In the genomic region with DNA sequence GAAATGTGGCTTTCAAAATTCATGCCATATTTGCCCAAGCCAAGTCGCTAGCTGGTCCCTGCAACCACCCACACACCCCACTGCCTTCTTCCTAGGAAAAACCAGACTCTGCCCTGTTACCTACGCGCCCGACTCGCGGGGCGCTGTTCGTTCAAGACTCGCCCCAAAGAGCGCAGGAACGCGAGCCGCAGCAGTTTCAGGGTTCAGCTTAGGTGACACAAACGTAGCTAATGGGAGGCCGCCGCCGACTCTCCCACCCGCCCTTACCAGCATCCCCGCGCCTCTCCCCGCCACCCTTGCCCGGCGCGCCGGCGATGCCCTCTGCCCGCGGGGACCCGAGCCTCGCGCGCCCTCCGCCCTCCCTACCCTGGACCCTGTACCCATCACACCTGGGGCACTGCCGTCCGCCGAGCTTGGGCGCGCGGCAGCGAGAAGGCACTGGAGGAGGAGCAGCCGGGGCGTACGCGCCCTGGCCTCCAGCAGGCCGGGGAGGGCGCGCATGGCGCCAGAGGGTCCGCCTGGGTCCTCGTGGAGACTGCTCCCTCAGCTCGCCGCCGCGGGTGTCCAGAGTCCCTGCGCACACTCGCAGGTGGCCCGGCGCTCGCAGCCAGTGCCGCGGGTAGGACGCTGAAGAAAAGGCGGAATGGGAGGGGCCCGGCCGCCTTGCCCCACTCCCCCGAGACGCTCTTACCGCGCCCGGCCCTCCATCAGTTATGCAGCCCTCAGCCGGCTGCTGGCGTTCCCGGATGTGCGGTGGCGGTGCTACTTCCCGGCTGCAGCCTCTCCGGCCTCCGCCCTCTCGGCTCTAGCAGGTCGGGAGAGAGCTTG, we compare ENCODE assay signal across 8 cellular contexts. TPM values are rescaled to one million over a fixed set of nuclear protein-coding genes. Genes with fewer than 3 reads are reported as not detected.
DNase-seq lines count a peak whose midpoint lies in the region; ATAC-seq and TF ChIP-seq lines count a peak whose summit lies in the region.

A gene with protein sequence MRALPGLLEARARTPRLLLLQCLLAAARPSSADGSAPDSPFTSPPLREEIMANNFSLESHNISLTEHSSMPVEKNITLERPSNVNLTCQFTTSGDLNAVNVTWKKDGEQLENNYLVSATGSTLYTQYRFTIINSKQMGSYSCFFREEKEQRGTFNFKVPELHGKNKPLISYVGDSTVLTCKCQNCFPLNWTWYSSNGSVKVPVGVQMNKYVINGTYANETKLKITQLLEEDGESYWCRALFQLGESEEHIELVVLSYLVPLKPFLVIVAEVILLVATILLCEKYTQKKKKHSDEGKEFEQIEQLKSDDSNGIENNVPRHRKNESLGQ (minus strand): TSS at position 638 of the 828 bp plus-strand sequence. CDS start 137 bp downstream, at position 501.

- DNase-seq in NCI-H187 (lab: John Stamatoyannopoulos, UW), result peak; percentile 87 to 89
- peak; percentile 79 for DNase-seq in activated CD4-positive, alpha-beta T cell treated with anti-CD3 and anti-CD28 coated beads for 4 hours
- peak in 8 of 10 donors; percentile 6 to 72 (median 56) for DNase-seq in dorsolateral prefrontal cortex
- peak; percentile 75 to 76 for DNase-seq in memory B cell (ENCODE audit: low spot score in 2 of 2)
- DNase-seq in stimulated activated CD8-positive, alpha-beta memory T cell treated with anti-CD3 and anti-CD28 coated beads, Interleukin-15, amount 100 ng/mL, for 1 hour (ENCODE audit: low read depth), result peak; percentile 54
- no peak for DNase-seq in dermis blood vessel endothelial cell

- intact Hi-C loops in dorsolateral prefrontal cortex (cut with DNase I), result no loop called here

- peak within 1 kb of the TSS; percentile 93 for H3K4me3 Mint-ChIP-seq in memory B cell

- peaks cover 0 to 26% (median 5%) of the 10 kb centered on the region in 45 donors for H3K27me3 ChIP-seq in dorsolateral prefrontal cortex

- peak in 6 of 56 donors; percentile 10 to 22 (median 16) for TF ChIP-seq CTCF in dorsolateral prefrontal cortex (IDR thresholded peaks at IDR 0.05 in 54 of 56, conservative IDR thresholded peaks at IDR 0.05 in 2 of 56; ENCODE audit: low read depth in 1 of 56, partially characterized antibody in 56 of 56)

- H3K9me3 Mint-ChIP-seq in memory B cell, result no peaks in the 10 kb centered on the region

- ATAC-seq in HG02763 (IDR thresholded peaks at IDR 0.05; ENCODE audit: unreplicated experiment), result peak; percentile 66
- ATAC-seq in memory B cell (ENCODE audit: low read depth), result peak; percentile 69

- H3K36me3 Mint-ChIP-seq in memory B cell, result peaks cover 6% of the 10 kb centered on the region

- peak within 1 kb of the TSS; percentile 10 to 72 (median 58) for H3K4me3 ChIP-seq in dorsolateral prefrontal cortex

- H3K27ac Mint-ChIP-seq in memory B cell, result peak within 1 kb of the TSS; percentile 96

- H3K27me3 Mint-ChIP-seq in memory B cell, result no peaks in the 10 kb centered on the region

- peak; percentile 70 for TF ChIP-seq POLR2A in GM15510 (IDR thresholded peaks at IDR 0.05; ENCODE audit: borderline replicate concordance, extremely low read depth, insufficient read length)

- H3K4me1 Mint-ChIP-seq in memory B cell, result peaks cover 45% of the 10 kb centered on the region

- peak within 1 kb of the TSS in 46 of 59 donors; percentile 0 to 89 (median 60) for H3K27ac ChIP-seq in dorsolateral prefrontal cortex

RNA-seq across cellular contexts. Expression of the gene that starts here (rescaled TPM):
- total RNA-seq in dorsolateral prefrontal cortex (10 to 100 TPM in 109 of 120 experiments, 1 to 10 TPM in 11; 6.5 to 24.5 (median 14.2) TPM), dermis blood vessel endothelial cell (under 0.01 and 0.05 TPM in 2 replicates)
